Comparison of ENCODE assay signal across 17 cellular contexts in the genomic region with DNA sequence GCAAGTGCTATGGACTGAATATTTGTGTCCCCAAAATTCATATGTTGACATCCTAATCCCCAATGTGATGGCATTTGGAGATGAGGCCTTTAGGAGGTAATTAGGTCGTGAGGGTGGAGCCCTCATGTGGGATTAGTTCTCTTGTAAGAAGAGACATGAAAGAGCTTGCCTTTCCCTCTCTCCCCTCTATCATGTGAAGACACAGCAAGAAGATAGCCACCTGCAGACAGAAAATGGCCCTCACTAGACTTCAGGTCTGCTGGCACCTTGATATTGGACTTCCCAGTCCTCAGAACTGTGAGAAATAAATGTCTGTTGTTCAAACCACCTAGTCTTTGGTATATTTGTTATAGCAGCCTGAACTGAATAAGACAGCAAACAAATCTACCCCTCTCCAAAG.
A peak's percentile ranks its signal among the peaks of the same experiment; 100 is the strongest.
DNase-seq lines count a peak whose midpoint lies in the region; TF ChIP-seq lines count a peak whose summit lies in the region.
"Had no signal": no experiment of that assay in that cellular context is flagged by ENCODE, and none has a peak within 500 bp of the region (broad histone marks: within the 10 kb centered on the region; RNA-seq: fewer than 3 reads in every experiment).

No MANE protein-coding gene starts in this region.

- H3K79me1 ChIP-seq in mesendoderm (ENCODE audit: low read length) = no peaks in the 10 kb centered on the region

- H3K4ac ChIP-seq in mesendoderm (ENCODE audit: low read depth, low read length) = no peak overlapping the region

- no peak overlapping the region for H3K18ac ChIP-seq in mesendoderm (ENCODE audit: low read length)

- H3K27me3 ChIP-seq in endodermal cell (ENCODE audit: control insufficient read depth, insufficient read depth, low read length, poor library complexity, severe bottlenecking) (no peaks in the 10 kb centered on the region), mesendoderm (ENCODE audit: insufficient read depth, low read length, poor library complexity) (no peaks in the 10 kb centered on the region)
- H3K27me3 ChIP-seq: BLaER1 treated with 17β-estradiol and CSF1 and Interleukin-3, amounts not matched to agents 10 nM and 100 nM had no signal

- no peak overlapping the region for H2BK120ac ChIP-seq in mesendoderm (ENCODE audit: low read depth, low read length)

- no peak overlapping the region for H4K5ac ChIP-seq in mesendoderm (ENCODE audit: low read length)

- no peak overlapping the region for H2BK5ac ChIP-seq in mesendoderm (ENCODE audit: low read length)

- no peaks in the 10 kb centered on the region for H3K36me3 ChIP-seq in endodermal cell (ENCODE audit: control insufficient read depth, insufficient read depth, low read length)
- no peaks in the 10 kb centered on the region for H3K36me3 ChIP-seq in mesendoderm (ENCODE audit: control insufficient read depth, insufficient read depth, low read length)
- H3K36me3 ChIP-seq: BLaER1 treated with 17β-estradiol and CSF1 and Interleukin-3, amounts not matched to agents 10 nM and 100 nM had no signal

- H3K9ac ChIP-seq in endodermal cell (ENCODE audit: extremely low read depth, low read length, poor library complexity, severe bottlenecking) (no peak overlapping the region), mesendoderm (ENCODE audit: low read length) (no peak overlapping the region)
- H3K9ac ChIP-seq: BLaER1 treated with 17β-estradiol and CSF1 and Interleukin-3, amounts not matched to agents 10 nM and 100 nM had no signal

- no peak overlapping the region for H3K4me2 ChIP-seq in mesendoderm (ENCODE audit: low read length)
- H3K4me2 ChIP-seq: A549; BLaER1 treated with 17β-estradiol and CSF1 and Interleukin-3, amounts not matched to agents 10 nM and 100 nM had no signal

- TF ChIP-seq CTCF in endodermal cell (conservative IDR thresholded peaks at IDR 0.05) = no peak

- H3K4me1 ChIP-seq in endodermal cell (ENCODE audit: control insufficient read depth, insufficient read depth, low read length) (no peaks in the 10 kb centered on the region), mesendoderm (ENCODE audit: control insufficient read depth, low read depth, low read length) (peaks cover 7% of the 10 kb centered on the region)
- H3K4me1 ChIP-seq: A549; BLaER1 treated with 17β-estradiol and CSF1 and Interleukin-3, amounts not matched to agents 10 nM and 100 nM; Caco-2 had no signal

- H3K27ac ChIP-seq in endodermal cell (ENCODE audit: low read depth, low read length) (no peak overlapping the region), mesendoderm (ENCODE audit: low read depth, low read length) (no peak overlapping the region)
- H3K27ac ChIP-seq: 22Rv1; A549; BLaER1 treated with 17β-estradiol and CSF1 and Interleukin-3, amounts not matched to agents 10 nM and 100 nM; C4-2B had no signal

- H3K27me3 Mint-ChIP-seq in endodermal cell (ENCODE audit: insufficient read depth) = no peaks in the 10 kb centered on the region

- 82% methylated on average over 1 of the region's 1 CpG; no CpG with 5 or more reads in 1 of the 2 experiments for WGBS in endodermal cell (ENCODE audit: insufficient coverage in 1 of 2, insufficient read length in 1 of 2), 2 experiments
- no CpG with 5 or more reads among the region's 1 CpG for WGBS in mesendoderm (ENCODE audit: extremely low coverage, insufficient coverage, low lambda C conversion rate)

- H4K8ac ChIP-seq in mesendoderm (ENCODE audit: low read depth, low read length) = no peak overlapping the region

- H3K4me3 ChIP-seq in endodermal cell (ENCODE audit: low read length) = peak overlapping the region; percentile 57
- no peak overlapping the region for H3K4me3 ChIP-seq in mesendoderm (ENCODE audit: low read length)
- H3K4me3 ChIP-seq: A549; BLaER1 treated with 17β-estradiol and CSF1 and Interleukin-3, amounts not matched to agents 10 nM and 100 nM had no signal

- H2BK15ac ChIP-seq in mesendoderm (replicated peaks; ENCODE audit: low read depth) = no peak overlapping the region

- DNase-seq in NCI-H82 (lab: John Stamatoyannopoulos, UW) = peak; percentile 38
- no peak for DNase-seq in NCI-H82 treated with DMSO at 0.1 percent for 48 hours (lab: John Stamatoyannopoulos, UW; ENCODE audit: unreplicated experiment)
- no peak for DNase-seq in endodermal cell
- peak; percentile 78 for DNase-seq in mesendoderm
- no peak for DNase-seq in stimulated activated CD4-positive, alpha-beta T cell treated with anti-CD3 and anti-CD28 coated beads, Interleukin-2, amount 100 ng/mL, for 24 hours
- DNase-seq: AML-193; Caco-2; Calu3; CD4-positive, alpha-beta T cell; CD8-positive, alpha-beta T cell; DMS79 treated with DMSO at 0.1 percent for 48 hours; GF-D8 had no signal

- no peak overlapping the region for H2AK5ac ChIP-seq in mesendoderm (ENCODE audit: low read length)

- H3K36me3 Mint-ChIP-seq in endodermal cell (ENCODE audit: low read depth) = peaks cover 4% of the 10 kb centered on the region
- H3K36me3 Mint-ChIP-seq: CD8-positive, alpha-beta T cell had no signal

- no peak overlapping the region for H3K4me3 Mint-ChIP-seq in endodermal cell
- H3K4me3 Mint-ChIP-seq: B cell; CD4-positive, alpha-beta T cell; CD8-positive, alpha-beta T cell had no signal

- no peak overlapping the region for H3K27ac Mint-ChIP-seq in endodermal cell
- H3K27ac Mint-ChIP-seq: B cell; CD4-positive, alpha-beta T cell; CD8-positive, alpha-beta T cell had no signal

- no peaks in the 10 kb centered on the region for H3K79me2 ChIP-seq in mesendoderm (ENCODE audit: control insufficient read depth, insufficient read depth, low read length)

- H3K9me3 ChIP-seq in endodermal cell (ENCODE audit: control insufficient read depth, low read length) = peaks cover 33% of the 10 kb centered on the region

- peaks cover 29% of the 10 kb centered on the region for H3K9me3 Mint-ChIP-seq in endodermal cell

- H3K56ac ChIP-seq in mesendoderm (ENCODE audit: low read length) = no peak overlapping the region

- no peak overlapping the region for H3K23ac ChIP-seq in mesendoderm (ENCODE audit: low read length)

- peaks cover 31% of the 10 kb centered on the region for H3K4me1 Mint-ChIP-seq in endodermal cell
- H3K4me1 Mint-ChIP-seq: B cell had no signal

Comparison
In these comparisons a context has a peak if more than half of its experiments do, and no peak if none do; other contexts are left out.
1. DNase-seq: peak in NCI-H82 (single experiment) and mesendoderm (single experiment); none in NCI-H82 treated with DMSO at 0.1 percent for 48 hours (single experiment), endodermal cell (single experiment) and stimulated activated CD4-positive, alpha-beta T cell treated with anti-CD3 and anti-CD28 coated beads, Interleukin-2, amount 100 ng/mL, for 24 hours (0 of 2).